ENCODE assay signal across 9 cellular contexts in the genomic region with DNA sequence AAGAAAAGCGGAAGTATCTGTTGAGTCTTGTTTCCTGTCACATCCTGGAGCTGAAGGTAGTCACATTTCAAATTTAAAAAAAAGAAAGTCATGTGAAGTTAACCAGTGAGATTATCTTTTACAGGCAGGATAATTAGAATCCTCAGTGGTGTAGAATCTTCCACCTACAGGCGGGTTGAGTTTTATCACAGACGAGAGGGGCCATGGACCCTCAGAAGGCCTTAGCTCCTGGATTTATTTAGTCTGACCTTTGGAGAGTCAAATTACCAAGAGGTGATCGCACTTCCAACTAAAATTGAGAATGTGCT. TPM values are rescaled to one million over a fixed set of nuclear protein-coding genes. Genes with fewer than 3 reads are reported as not detected.
A peak's percentile ranks its signal among the peaks of the same experiment; 100 is the strongest.
DNase-seq lines count a peak whose midpoint lies in the region; ATAC-seq, FAIRE-seq and TF ChIP-seq lines count a peak whose summit lies in the region.
"Had no signal": no experiment of that assay in that cellular context is flagged by ENCODE, and none has a peak within 500 bp of the region (broad histone marks: within the 10 kb centered on the region; RNA-seq: fewer than 3 reads in every experiment).

No MANE protein-coding gene starts in this region.

- H3K4me1 ChIP-seq in lower lobe of right lung (no peaks in the 10 kb centered on the region), upper lobe of right lung (peaks cover 3% of the 10 kb centered on the region)

- ATAC-seq in lower lobe of right lung (no peak), upper lobe of right lung (no peak)

- H3K4me3 ChIP-seq in lower lobe of right lung: peak overlapping the region; percentile 22
- peak overlapping the region; percentile 28 for H3K4me3 ChIP-seq in upper lobe of right lung

- H3K27ac ChIP-seq in lower lobe of right lung (peak overlapping the region; percentile 76), upper lobe of right lung (no peak overlapping the region)

- H3K36me3 Mint-ChIP-seq in activated naive CD4-positive, alpha-beta T cell treated with anti-CD3 and anti-CD28 coated beads, Interleukin-2, amount 50 U/mL, for 24 hours: peaks cover 10% of the 10 kb centered on the region
- peaks cover 27% of the 10 kb centered on the region for H3K36me3 Mint-ChIP-seq in activated T-helper 1 cell treated with anti-CD3 and anti-CD28 coated beads, Interleukin-12 subunit alpha, Interleukin-12 subunit beta, Interleukin-2, Interleukin-4 antibody, amounts not matched to agents 30 ng/mL and 10 ng/mL and 1 ng/mL, durations not matched to agents 14 hours and 24 hours and 36 hours (ENCODE audit: low read depth)

- no peaks in the 10 kb centered on the region for H3K27me3 ChIP-seq in lower lobe of right lung (ENCODE audit: low read depth)
- no peaks in the 10 kb centered on the region for H3K27me3 ChIP-seq in upper lobe of right lung

- TF ChIP-seq CTCF in lower lobe of right lung (IDR thresholded peaks at IDR 0.05) (no peak), upper lobe of right lung (IDR thresholded peaks at IDR 0.05) (no peak), D721Med (IDR thresholded peaks at IDR 0.05; ENCODE audit: insufficient read depth, missing control alignments) (no peak)

- peaks cover 88% of the 10 kb centered on the region for H3K4me1 Mint-ChIP-seq in activated naive CD4-positive, alpha-beta T cell treated with anti-CD3 and anti-CD28 coated beads, Interleukin-2, amount 50 U/mL, for 24 hours
- H3K4me1 Mint-ChIP-seq in activated T-helper 1 cell treated with anti-CD3 and anti-CD28 coated beads, Interleukin-12 subunit alpha, Interleukin-12 subunit beta, Interleukin-2, Interleukin-4 antibody, amounts not matched to agents 30 ng/mL and 10 ng/mL and 1 ng/mL, durations not matched to agents 14 hours and 24 hours and 36 hours (ENCODE audit: low read depth): peaks cover 66% of the 10 kb centered on the region

- H3K9me3 ChIP-seq in lower lobe of right lung (no peaks in the 10 kb centered on the region), upper lobe of right lung (no peaks in the 10 kb centered on the region)

- H3K36me3 ChIP-seq in lower lobe of right lung (no peaks in the 10 kb centered on the region), upper lobe of right lung (no peaks in the 10 kb centered on the region)

- peak overlapping the region; percentile 85 for H3K4me3 Mint-ChIP-seq in activated naive CD4-positive, alpha-beta T cell treated with anti-CD3 and anti-CD28 coated beads, Interleukin-2, amount 50 U/mL, for 24 hours
- H3K4me3 Mint-ChIP-seq in activated T-helper 1 cell treated with anti-CD3 and anti-CD28 coated beads, Interleukin-12 subunit alpha, Interleukin-12 subunit beta, Interleukin-2, Interleukin-4 antibody, amounts not matched to agents 30 ng/mL and 10 ng/mL and 1 ng/mL, durations not matched to agents 14 hours and 24 hours and 36 hours: peak overlapping the region; percentile 85

- DNase-seq in activated naive CD4-positive, alpha-beta T cell treated with Interleukin-2 at 50 U/mL for 16 hours: no peak
- no peak for DNase-seq in activated T-helper 1 cell treated with anti-CD3 and anti-CD28 coated beads, Interleukin-12 subunit alpha, Interleukin-12 subunit beta, Interleukin-2, Interleukin-4 antibody, amounts not matched to agents 30 ng/mL and 10 ng/mL and 1 ng/mL, durations not matched to agents 14 hours and 24 hours and 36 hours (ENCODE audit: low spot score)
- no peak for DNase-seq in lower lobe of right lung
- DNase-seq in upper lobe of right lung: no peak
- DNase-seq in OCI-M1 (lab: John Stamatoyannopoulos, UW): no peak
- DNase-seq in D721Med (ENCODE audit: insufficient read length, low spot score): no peak
- no peak for DNase-seq in globus pallidus (ENCODE audit: low spot score)

- H3K9me3 Mint-ChIP-seq in activated naive CD4-positive, alpha-beta T cell treated with anti-CD3 and anti-CD28 coated beads, Interleukin-2, amount 50 U/mL, for 24 hours: peaks cover 12% of the 10 kb centered on the region
- peaks cover 33% of the 10 kb centered on the region for H3K9me3 Mint-ChIP-seq in activated T-helper 1 cell treated with anti-CD3 and anti-CD28 coated beads, Interleukin-12 subunit alpha, Interleukin-12 subunit beta, Interleukin-2, Interleukin-4 antibody, amounts not matched to agents 30 ng/mL and 10 ng/mL and 1 ng/mL, durations not matched to agents 14 hours and 24 hours and 36 hours

- no peak for FAIRE-seq in D721Med (lab: Jason Lieb, UNC)
- FAIRE-seq: TTC549 had no signal

- H3K27me3 Mint-ChIP-seq in activated naive CD4-positive, alpha-beta T cell treated with anti-CD3 and anti-CD28 coated beads, Interleukin-2, amount 50 U/mL, for 24 hours: no peaks in the 10 kb centered on the region
- no peaks in the 10 kb centered on the region for H3K27me3 Mint-ChIP-seq in activated T-helper 1 cell treated with anti-CD3 and anti-CD28 coated beads, Interleukin-12 subunit alpha, Interleukin-12 subunit beta, Interleukin-2, Interleukin-4 antibody, amounts not matched to agents 30 ng/mL and 10 ng/mL and 1 ng/mL, durations not matched to agents 14 hours and 24 hours and 36 hours (ENCODE audit: insufficient read depth)

- peak overlapping the region; percentile 99 for H3K27ac Mint-ChIP-seq in activated naive CD4-positive, alpha-beta T cell treated with anti-CD3 and anti-CD28 coated beads, Interleukin-2, amount 50 U/mL, for 24 hours
- peak overlapping the region; percentile 98 for H3K27ac Mint-ChIP-seq in activated T-helper 1 cell treated with anti-CD3 and anti-CD28 coated beads, Interleukin-12 subunit alpha, Interleukin-12 subunit beta, Interleukin-2, Interleukin-4 antibody, amounts not matched to agents 30 ng/mL and 10 ng/mL and 1 ng/mL, durations not matched to agents 14 hours and 24 hours and 36 hours

- intact Hi-C loops in activated T-helper 1 cell treated with anti-CD3 and anti-CD28 coated beads, Interleukin-12 subunit alpha, Interleukin-12 subunit beta, Interleukin-2, Interleukin-4 antibody, amounts not matched to agents 30 ng/mL and 10 ng/mL and 1 ng/mL, durations not matched to agents 14 hours and 24 hours and 36 hours (cut with micrococcal nuclease): loop anchor here (1.0 to 10.0 kb wide), 14 partner anchors 13 to 587 kb away; partner anchors contain the start of gene GNG2
- intact Hi-C loops in lower lobe of right lung (cut with DNase I): no loop called here
- intact Hi-C loops in upper lobe of right lung (cut with DNase I): no loop called here

RNA-seq across cellular contexts. Expression of gene GNG2, which starts 13.0 kb away (rescaled TPM):
- total RNA-seq in activated T-helper 1 cell treated with anti-CD3 and anti-CD28 coated beads, Interleukin-12 subunit alpha, Interleukin-12 subunit beta, Interleukin-2, Interleukin-4 antibody, amounts not matched to agents 30 ng/mL and 10 ng/mL and 1 ng/mL, durations not matched to agents 14 hours and 24 hours and 36 hours: 126 and 128 TPM in 2 replicates
- 23.8 TPM for total RNA-seq in lower lobe of right lung
- total RNA-seq in upper lobe of right lung: 24.4 TPM
